21 cellular contexts compared by ENCODE assay signal in genomic region chr4:68378226-68378625, GRCh38. TPM values are rescaled to one million over a fixed set of nuclear protein-coding genes. Genes with fewer than 3 reads are reported as not detected.
DNase-seq lines count a peak whose midpoint lies in the region; ATAC-seq lines count a peak whose summit lies in the region.
"Had no signal": no experiment of that assay in that cellular context is flagged by ENCODE, and none has a peak within 500 bp of the region (broad histone marks: within the 10 kb centered on the region; RNA-seq: fewer than 3 reads in every experiment).

No MANE protein-coding gene starts in this region.

- ATAC-seq in naive thymus-derived CD4-positive, alpha-beta T cell, result no peak
- ATAC-seq in GM21360 (IDR thresholded peaks at IDR 0.05; ENCODE audit: unreplicated experiment) (no peak), left ventricle myocardium superior (no peak)

- no peak overlapping the region for H4K5ac ChIP-seq in mesendoderm (ENCODE audit: low read length)

- peaks cover 5 to 16% (median 14%) of the 10 kb centered on the region in 7 donors for H3K4me1 Mint-ChIP-seq in naive thymus-derived CD4-positive, alpha-beta T cell

- H2BK15ac ChIP-seq in mesendoderm (replicated peaks; ENCODE audit: low read depth), result no peak overlapping the region

- H3K9ac ChIP-seq in HUES48 (ENCODE audit: low read depth, low read length) (no peak overlapping the region), mesendoderm (ENCODE audit: low read length) (no peak overlapping the region)
- H3K9ac ChIP-seq: BLaER1 had no signal

- peak in 1 of 2 experiments; percentile 23 for DNase-seq in SJSA1 (ENCODE audit: low read depth in 1 of 2, low spot score in 2 of 2)
- peak; percentile 51 for DNase-seq in foreskin melanocyte
- no peak for DNase-seq in mesendoderm
- DNase-seq in naive thymus-derived CD4-positive, alpha-beta T cell, result no peak
- DNase-seq in dedifferentiated amniotic fluid mesenchymal stem cell (ENCODE audit: extremely low spot score), result no peak
- no peak for DNase-seq in left ventricle myocardium superior
- DNase-seq: 8988T; ACHN; BE2C; C1 segment of cervical spinal cord; Caco-2; Calu3; CD4-positive, alpha-beta memory T cell; CD4-positive, CD25-positive, alpha-beta regulatory T cell; CD8-positive, alpha-beta memory T cell; DMS79 treated with DMSO at 0.1 percent for 48 hours; GF-D8 had no signal

- no peaks in the 10 kb centered on the region for H3K79me1 ChIP-seq in mesendoderm (ENCODE audit: low read length)

- peak overlapping the region; percentile 38 for H3K56ac ChIP-seq in mesendoderm (ENCODE audit: low read length)

- H3K27ac ChIP-seq in HUES48 (ENCODE audit: low read depth, low read length) (peak overlapping the region; percentile 27), SJSA1 (peak overlapping the region; percentile 4; the same call in 1 of the 2 replicates), mesendoderm (ENCODE audit: low read depth, low read length) (no peak overlapping the region)
- H3K27ac ChIP-seq in naive thymus-derived CD4-positive, alpha-beta T cell (ENCODE audit: low read depth, low read length), result no peak overlapping the region
- H3K27ac ChIP-seq: BLaER1 had no signal

- H3K9me3 ChIP-seq in HUES48 (ENCODE audit: control insufficient read depth, insufficient read depth, low read length), result no peaks in the 10 kb centered on the region
- no peaks in the 10 kb centered on the region for H3K9me3 ChIP-seq in SJSA1 (replicated peaks)
- H3K9me3 ChIP-seq in naive thymus-derived CD4-positive, alpha-beta T cell (ENCODE audit: control insufficient read depth in 2 of 3, low read length in 3 of 3), result no peaks in the 10 kb centered on the region
- H3K9me3 ChIP-seq: BE2C, BLaER1, Caco-2 had no signal

- H3K27ac Mint-ChIP-seq in naive thymus-derived CD4-positive, alpha-beta T cell, result no peak overlapping the region
- H3K27ac Mint-ChIP-seq: CD14-positive monocyte; CD4-positive, alpha-beta memory T cell; CD4-positive, CD25-positive, alpha-beta regulatory T cell; CD8-positive, alpha-beta memory T cell had no signal

- H3K4me3 ChIP-seq in HUES48 (ENCODE audit: low read depth, low read length) (no peak overlapping the region), SJSA1 (no peak overlapping the region), mesendoderm (ENCODE audit: low read length) (no peak overlapping the region)
- no peak overlapping the region for H3K4me3 ChIP-seq in naive thymus-derived CD4-positive, alpha-beta T cell (ENCODE audit: low read length)
- H3K4me3 ChIP-seq: BLaER1 had no signal

- H3K27me3 ChIP-seq in HUES48 (ENCODE audit: control insufficient read depth, insufficient read depth, low read length) (no peaks in the 10 kb centered on the region), SJSA1 (replicated peaks) (no peaks in the 10 kb centered on the region), mesendoderm (ENCODE audit: insufficient read depth, low read length, poor library complexity) (no peaks in the 10 kb centered on the region)
- H3K27me3 ChIP-seq in naive thymus-derived CD4-positive, alpha-beta T cell (ENCODE audit: control insufficient read depth in 2 of 2, insufficient read depth in 2 of 2, low read length in 2 of 2), result no peaks in the 10 kb centered on the region
- H3K27me3 ChIP-seq: BLaER1 had no signal

- H2BK5ac ChIP-seq in mesendoderm (ENCODE audit: low read length), result no peak overlapping the region

- peaks cover 0 to 4% (median 0%) of the 10 kb centered on the region in 5 donors for H3K36me3 Mint-ChIP-seq in naive thymus-derived CD4-positive, alpha-beta T cell
- H3K36me3 Mint-ChIP-seq: CD14-positive monocyte; CD4-positive, alpha-beta memory T cell; CD4-positive, CD25-positive, alpha-beta regulatory T cell; CD8-positive, alpha-beta memory T cell had no signal

- H2BK120ac ChIP-seq in mesendoderm (ENCODE audit: low read depth, low read length), result no peak overlapping the region

- no peak overlapping the region for H3K4me2 ChIP-seq in mesendoderm (ENCODE audit: low read length)
- H3K4me2 ChIP-seq: BLaER1 had no signal

- H3K4me3 Mint-ChIP-seq in naive thymus-derived CD4-positive, alpha-beta T cell, result no peak overlapping the region
- H3K4me3 Mint-ChIP-seq: CD14-positive monocyte; CD4-positive, alpha-beta memory T cell; CD4-positive, CD25-positive, alpha-beta regulatory T cell; CD8-positive, alpha-beta memory T cell had no signal

- H4K8ac ChIP-seq in mesendoderm (ENCODE audit: low read depth, low read length), result no peak overlapping the region

- H3K18ac ChIP-seq in mesendoderm (ENCODE audit: low read length), result no peak overlapping the region

- no peaks in the 10 kb centered on the region for H3K79me2 ChIP-seq in mesendoderm (ENCODE audit: control insufficient read depth, insufficient read depth, low read length)

- H3K4me1 ChIP-seq in HUES48 (ENCODE audit: control insufficient read depth, insufficient read depth, low read length) (peaks cover 41% of the 10 kb centered on the region), SJSA1 (replicated peaks) (peaks cover 32% of the 10 kb centered on the region), mesendoderm (ENCODE audit: control insufficient read depth, low read depth, low read length) (no peaks in the 10 kb centered on the region)
- no peaks in the 10 kb centered on the region for H3K4me1 ChIP-seq in naive thymus-derived CD4-positive, alpha-beta T cell (ENCODE audit: control insufficient read depth in 2 of 2, insufficient read depth in 2 of 2, low read length in 2 of 2)
- H3K4me1 ChIP-seq: BE2C, Caco-2 had no signal

- no peak overlapping the region for H3K4ac ChIP-seq in mesendoderm (ENCODE audit: low read depth, low read length)

- CTCF ChIA-PET in naive thymus-derived CD4-positive, alpha-beta T cell (lab: Charles Lee), result interaction anchor here (0.7 to 1.0 kb wide), 3 partner anchors 17 to 105 kb away, joined by 3 read pairs; no protein-coding TSS in a partner anchor

- no peak overlapping the region for H3K23ac ChIP-seq in mesendoderm (ENCODE audit: low read length)

- POLR2A ChIA-PET in naive thymus-derived CD4-positive, alpha-beta T cell (lab: Charles Lee), result no interaction called here

- intact Hi-C loops in naive thymus-derived CD4-positive, alpha-beta T cell (cut with micrococcal nuclease), result loop anchor here (5.0 kb wide), 6 partner anchors 36 to 391 kb away; no protein-coding TSS in a partner anchor
- intact Hi-C loops in left ventricle myocardium superior (cut with micrococcal nuclease), result no loop called here

- H2AK5ac ChIP-seq in mesendoderm (ENCODE audit: low read length), result no peak overlapping the region

- no peaks in the 10 kb centered on the region for H3K36me3 ChIP-seq in HUES48 (ENCODE audit: control insufficient read depth, insufficient read depth, low read length)
- H3K36me3 ChIP-seq in SJSA1, result no peaks in the 10 kb centered on the region
- no peaks in the 10 kb centered on the region for H3K36me3 ChIP-seq in mesendoderm (ENCODE audit: control insufficient read depth, insufficient read depth, low read length)
- no peaks in the 10 kb centered on the region for H3K36me3 ChIP-seq in naive thymus-derived CD4-positive, alpha-beta T cell (ENCODE audit: control insufficient read depth in 2 of 3, insufficient read depth in 3 of 3, low read length in 3 of 3)
- H3K36me3 ChIP-seq: BE2C, BLaER1 had no signal

- peaks cover 0 to 45% (median 6%) of the 10 kb centered on the region in 5 donors for H3K27me3 Mint-ChIP-seq in naive thymus-derived CD4-positive, alpha-beta T cell

- WGBS in mesendoderm (ENCODE audit: extremely low coverage, insufficient coverage, low lambda C conversion rate), result no CpG with 5 or more reads among the region's 5 CpGs

- H3K9me3 Mint-ChIP-seq in naive thymus-derived CD4-positive, alpha-beta T cell, result peaks cover 0 to 1% (median 0%) of the 10 kb centered on the region in 11 donors
- H3K9me3 Mint-ChIP-seq: CD14-positive monocyte; CD4-positive, CD25-positive, alpha-beta regulatory T cell; CD8-positive, alpha-beta memory T cell had no signal

RNA-seq across cellular contexts. Expression of gene YTHDC1, which starts 28.3 kb away (rescaled TPM):
- 39.2 and 63.0 TPM in 2 replicates for total RNA-seq in SJSA1 (2014; rRNA removed; shearing (Covaris generic))
- 86.3 TPM for polyA plus RNA-seq in mesendoderm (2013, experiment 1 of 2)
- 87.6 TPM for polyA plus RNA-seq in mesendoderm (2013, experiment 2 of 2)
- 100 to 1,000 TPM in 4 of 5 experiments, 10 to 100 TPM in 1; 99.4 to 254 (median 219) TPM for total RNA-seq in naive thymus-derived CD4-positive, alpha-beta T cell
- 10 to 100 TPM; 26.9 to 31.0 TPM for polyA plus RNA-seq in naive thymus-derived CD4-positive, alpha-beta T cell
- 57.1 TPM for total RNA-seq in left ventricle myocardium superior

Comparison
In these comparisons a context has a peak if more than half of its experiments do, and no peak if none do; other contexts are left out.
1. H3K27ac ChIP-seq: peak in HUES48 (single experiment) and SJSA1 (single experiment); none in mesendoderm (single experiment) and naive thymus-derived CD4-positive, alpha-beta T cell (single experiment).